ENCODE assay signal across 16 cellular contexts in genomic region chr1:219276029-219276738, GRCh38.
DNase-seq lines count a peak whose midpoint lies in the region; ATAC-seq and TF ChIP-seq lines count a peak whose summit lies in the region.
"Had no signal": no experiment of that assay in that cellular context is flagged by ENCODE, and none has a peak within 500 bp of the region (broad histone marks: within the 10 kb centered on the region; RNA-seq: fewer than 3 reads in every experiment).

No MANE protein-coding gene starts in this region.

- H3K4me1 ChIP-seq in HEK293 (ENCODE audit: control insufficient read depth, insufficient read depth, low read length), result peaks cover 23% of the 10 kb centered on the region

- H3K79me2 ChIP-seq in neural cell (replicated peaks; ENCODE audit: insufficient read depth, low read length), result no peaks in the 10 kb centered on the region

- H3K27me3 Mint-ChIP-seq in HFFc6 (ENCODE audit: insufficient read depth), result no peaks in the 10 kb centered on the region

- TF ChIP-seq EP300 in neural cell (conservative IDR thresholded peaks at IDR 0.05; ENCODE audit: poor library complexity, severe bottlenecking), result peak; percentile 85

- H3K9me2 ChIP-seq in neural cell (ENCODE audit: insufficient read depth, low read length), result no peaks in the 10 kb centered on the region

- no peak overlapping the region for H3K4me3 ChIP-seq in HEK293 (ENCODE audit: low read depth, low read length)
- peak overlapping the region; percentile 5 for H3K4me3 ChIP-seq in neural cell (ENCODE audit: low read length)
- H3K4me3 ChIP-seq: K562 had no signal

- TF ChIP-seq CTCF in HEK293 (tag by site-specific recombination; IDR thresholded peaks at IDR 0.05), result no peak
- no peak for TF ChIP-seq CTCF in neural cell (IDR thresholded peaks at IDR 0.05; ENCODE audit: poor library complexity, severe bottlenecking)
- no peak for TF ChIP-seq CTCF in HFFc6 (IDR thresholded peaks at IDR 0.05)

- ATAC-seq in HG03196 (IDR thresholded peaks at IDR 0.05; ENCODE audit: unreplicated experiment) (no peak), HG02798 (IDR thresholded peaks at IDR 0.05; ENCODE audit: poor library complexity, unreplicated experiment) (no peak)
- ATAC-seq: K562, PC-3 had no signal

- H2AFZ ChIP-seq in neural cell (ENCODE audit: low read depth, low read length), result no peak overlapping the region

- H3K4me3 Mint-ChIP-seq in HFFc6, result no peak overlapping the region
- H3K4me3 Mint-ChIP-seq: CD14-positive monocyte had no signal

- H3K36me3 Mint-ChIP-seq in HFFc6 (ENCODE audit: low read depth), result no peaks in the 10 kb centered on the region
- H3K36me3 Mint-ChIP-seq: CD14-positive monocyte had no signal

- peaks cover 19% of the 10 kb centered on the region; the same call in 1 of the 2 replicates for H3K4me1 Mint-ChIP-seq in HFFc6 (ENCODE audit: low read depth)
- H3K4me1 Mint-ChIP-seq: CD14-positive monocyte had no signal

- DNase-seq in NCI-H1417 treated with DMSO at 0.1 percent for 48 hours (lab: John Stamatoyannopoulos, UW) (peak; percentile 59), NCI-H69 (lab: John Stamatoyannopoulos, UW) (peak; percentile 67), HFFc6 (no peak)
- DNase-seq: AML-193, DND-41, NCI-H510A treated with DMSO at 0.1 percent for 48 hours, PC-3, SIG-M5, T1000 had no signal

- H3K27ac Mint-ChIP-seq in HFFc6, result no peak overlapping the region
- H3K27ac Mint-ChIP-seq: CD14-positive monocyte had no signal

- H3K27me3 ChIP-seq in neural cell (ENCODE audit: insufficient read depth, low read depth, low read length), result no peaks in the 10 kb centered on the region

- CTCF ChIA-PET in HEK293 (lab: Yijun Ruan, JAX), result interaction anchor here (0.7 kb wide), 1 partner anchor 209 kb away, joined by 3 read pairs; no protein-coding TSS in a partner anchor

- no peaks in the 10 kb centered on the region for H3K9me3 ChIP-seq in HEK293 (ENCODE audit: control insufficient read depth, insufficient read depth, low read depth, low read length)
- no peaks in the 10 kb centered on the region for H3K9me3 ChIP-seq in neural cell (ENCODE audit: low read length)

- no peak overlapping the region for H3K4me2 ChIP-seq in neural cell (ENCODE audit: low read length)

- no peaks in the 10 kb centered on the region for H3F3A ChIP-seq in neural cell (ENCODE audit: insufficient read depth, low read length, poor library complexity, severe bottlenecking)

- no peaks in the 10 kb centered on the region for H4K20me1 ChIP-seq in neural cell (ENCODE audit: insufficient read depth)

- H3K27ac ChIP-seq in HEK293 (ENCODE audit: extremely low read depth, low read depth, low read length) (no peak overlapping the region), neural cell (ENCODE audit: low read length) (peak overlapping the region; percentile 52)
- H3K27ac ChIP-seq: RWPE1 had no signal

- no peak overlapping the region for H3K9ac ChIP-seq in neural cell (ENCODE audit: low read length)

- no peak for TF ChIP-seq RAD21 in neural cell (conservative IDR thresholded peaks at IDR 0.05)

- no peaks in the 10 kb centered on the region for H3K9me3 Mint-ChIP-seq in HFFc6

- POLR2A ChIA-PET in HEK293 (lab: Yijun Ruan, JAX), result no interaction called here

- H3K36me3 ChIP-seq in HEK293 (ENCODE audit: control insufficient read depth in 2 of 2, insufficient read depth in 1 of 2, low read length in 2 of 2) (no peaks in the 10 kb centered on the region), neural cell (ENCODE audit: insufficient read depth, low read length) (no peaks in the 10 kb centered on the region)

TF ChIP-seq in HEK293, 187 proteins besides CTCF, POLR2A, EP300 and RAD21:
- TF ChIP-seq INSM2 (tag by site-specific recombination; IDR thresholded peaks at IDR 0.05) (0 out of 2 replicates have a peak, but pooled peaks have one; percentile 16), ZNF311 (tag by site-specific recombination; IDR thresholded peaks at IDR 0.05; ENCODE audit: borderline replicate concordance) (no peak), ZEB2 (tag by site-specific recombination; IDR thresholded peaks at IDR 0.05) (peak; percentile 54; the same call in 1 of the 2 replicates), ZNF202 (tag by site-specific recombination; IDR thresholded peaks at IDR 0.05; ENCODE audit: borderline replicate concordance) (no peak), OSR2 (tag by site-specific recombination; IDR thresholded peaks at IDR 0.05) (peak; percentile 15; the same call in 1 of the 2 replicates), PRDM6 (tag by site-specific recombination; IDR thresholded peaks at IDR 0.05) (peak; percentile 28; the same call in 1 of the 2 replicates), HOXC10 (CRISPR knock-in tag; IDR thresholded peaks at IDR 0.05) (no peak), ZNF629 (tag by site-specific recombination; IDR thresholded peaks at IDR 0.05) (0 out of 2 replicates have a peak, but pooled peaks have one; percentile 36), TRIM28 (IDR thresholded peaks at IDR 0.05; ENCODE audit: borderline replicate concordance, low read length) (peak; percentile 9; the same call in 1 of the 2 replicates)
TF ChIP-seq in HEK293: peak in this region for 6.

TF ChIP-seq in neural cell, 6 proteins besides CTCF, POLR2A, EP300 and RAD21:
- TF ChIP-seq MXI1 (conservative IDR thresholded peaks at IDR 0.05; ENCODE audit: poor library complexity, severe bottlenecking) (no peak), REST (IDR thresholded peaks at IDR 0.05; ENCODE audit: borderline replicate concordance) (no peak), TAF1 (IDR thresholded peaks at IDR 0.05; ENCODE audit: low read depth) (no peak), EZH2 (IDR thresholded peaks at IDR 0.05; ENCODE audit: borderline replicate concordance, insufficient read depth, low read length, poor library complexity, severe bottlenecking) (no peak), SMC3 (conservative IDR thresholded peaks at IDR 0.05; ENCODE audit: poor library complexity) (no peak), POLR2AphosphoS5 (IDR thresholded peaks at IDR 0.05) (peak; percentile 55)
TF ChIP-seq in neural cell: peak in this region for 1.
